ENCODE assay signal across 24 cellular contexts in the genomic region with DNA sequence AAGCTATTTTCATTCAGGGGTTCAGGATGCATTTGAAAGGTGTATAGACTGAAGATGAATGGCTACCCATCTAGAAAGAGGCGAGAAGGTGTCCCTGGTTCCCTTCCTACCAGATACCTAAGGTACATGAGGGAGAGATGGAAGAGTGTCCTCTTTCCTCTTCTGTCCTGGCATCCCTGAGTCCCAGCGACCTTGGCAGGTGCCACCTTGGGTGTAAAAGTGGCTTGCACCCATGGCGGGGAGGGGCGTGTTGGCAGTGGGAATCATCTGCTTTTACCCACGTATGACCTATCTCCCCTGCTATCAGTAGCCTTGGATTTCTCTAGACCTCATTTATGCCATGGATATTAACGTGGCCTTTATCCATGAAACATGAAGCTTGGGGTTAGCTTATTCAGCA.
DNase-seq lines count a peak whose midpoint lies in the region; ATAC-seq, FAIRE-seq and TF ChIP-seq lines count a peak whose summit lies in the region.
"Had no signal": no experiment of that assay in that cellular context is flagged by ENCODE, and none has a peak within 500 bp of the region (broad histone marks: within the 10 kb centered on the region; RNA-seq: fewer than 3 reads in every experiment).

No MANE protein-coding gene starts in this region.

- H3F3A ChIP-seq in GM23338 (replicated peaks; ENCODE audit: low read depth) (no peaks in the 10 kb centered on the region), SU-DHL-6 (ENCODE audit: insufficient read depth) (no peaks in the 10 kb centered on the region)

- H4K20me1 ChIP-seq in GM23338 (replicated peaks; ENCODE audit: insufficient read depth) (no peaks in the 10 kb centered on the region), SU-DHL-6 (ENCODE audit: low read depth, low read length) (no peaks in the 10 kb centered on the region), H1 (replicated peaks in 1 of 2; ENCODE audit: control insufficient read depth in 1 of 2, insufficient read depth in 2 of 2, low read length in 2 of 2) (no peaks in the 10 kb centered on the region)
- H4K20me1 ChIP-seq: BLaER1 treated with 17β-estradiol and CSF1 and Interleukin-3, amounts not matched to agents 10 nM and 100 nM had no signal

- no peak overlapping the region for H2BK5ac ChIP-seq in H1 (ENCODE audit: low read depth, low read length)

- no peak overlapping the region for H3K56ac ChIP-seq in H1 (replicated peaks; ENCODE audit: insufficient read length, low read depth, low read length)

- H4K91ac ChIP-seq in H1 (replicated peaks; ENCODE audit: insufficient read length, low read length), result no peak overlapping the region

- H3K23me2 ChIP-seq in H1 (ENCODE audit: low read depth, low read length), result no peaks in the 10 kb centered on the region

- no peaks in the 10 kb centered on the region for H3K79me2 ChIP-seq in GM23338 (replicated peaks; ENCODE audit: insufficient read depth)
- H3K79me2 ChIP-seq in SU-DHL-6 (ENCODE audit: insufficient read depth, low read length), result no peaks in the 10 kb centered on the region
- no peaks in the 10 kb centered on the region for H3K79me2 ChIP-seq in H1 (ENCODE audit: control insufficient read depth in 1 of 2, insufficient read depth in 2 of 2, low read length in 2 of 2)

- no peak overlapping the region for H4K8ac ChIP-seq in H1 (ENCODE audit: extremely low read depth, insufficient read depth, low read length)

- no peak overlapping the region for H2AK5ac ChIP-seq in H1 (ENCODE audit: low read depth, low read length)

- H3K4me3 ChIP-seq in GM23338, result no peak overlapping the region
- H3K4me3 ChIP-seq in SU-DHL-6 (ENCODE audit: insufficient read depth, low read length, poor library complexity, severe bottlenecking), result no peak overlapping the region
- no peak overlapping the region for H3K4me3 ChIP-seq in H1 (ENCODE audit: extremely low read depth in 1 of 4, insufficient read depth in 2 of 4, low read depth in 3 of 4, low read length in 4 of 4)
- H3K4me3 ChIP-seq in spleen, result no peak overlapping the region
- H3K4me3 ChIP-seq: A549; BLaER1 treated with 17β-estradiol and CSF1 and Interleukin-3, amounts not matched to agents 10 nM and 100 nM; GM12878 had no signal

- intact Hi-C loops in spleen (cut with DNase I; ENCODE audit: low total_unique reads), result no loop called here

- no peak overlapping the region for H3K4ac ChIP-seq in H1 (replicated peaks; ENCODE audit: insufficient read length, low read depth, low read length)

- H3K4me1 Mint-ChIP-seq in GM23338, result peaks cover 11% of the 10 kb centered on the region
- H3K4me1 Mint-ChIP-seq: B cell had no signal

- TF ChIP-seq EP300 in H1 (IDR thresholded peaks at IDR 0.05; ENCODE audit: borderline replicate concordance in 1 of 2, low read depth in 2 of 2, low read length in 2 of 2), result no peak

- H3K4me2 ChIP-seq in GM23338 (no peak overlapping the region), SU-DHL-6 (ENCODE audit: low read depth, low read length, poor library complexity, severe bottlenecking) (no peak overlapping the region), H1 (ENCODE audit: insufficient read depth in 1 of 2, low read depth in 2 of 2, low read length in 2 of 2) (no peak overlapping the region)
- H3K4me2 ChIP-seq: A549 had no signal

- H3K27ac Mint-ChIP-seq in GM23338, result no peak overlapping the region
- H3K27ac Mint-ChIP-seq: B cell; CD4-positive, alpha-beta T cell; CD8-positive, alpha-beta T cell had no signal

- H3K27ac ChIP-seq in GM23338 (ENCODE audit: low read depth) (no peak overlapping the region), SU-DHL-6 (ENCODE audit: low read depth, low read length) (no peak overlapping the region), H1 (ENCODE audit: low read depth, low read length) (no peak overlapping the region), spleen (no peak overlapping the region)
- H3K27ac ChIP-seq: 22Rv1; A549; BLaER1 treated with 17β-estradiol and CSF1 and Interleukin-3, amounts not matched to agents 10 nM and 100 nM; C4-2B had no signal

- H2AFZ ChIP-seq in GM23338 (peak overlapping the region; percentile 18; the same call in 1 of the 2 replicates), SU-DHL-6 (ENCODE audit: low read depth, low read length, severe bottlenecking) (peak overlapping the region; percentile 81), H1 (ENCODE audit: low read length) (peak overlapping the region; percentile 95; the same call in 1 of the 2 replicates)

- peaks cover 3% of the 10 kb centered on the region; the same call in 1 of the 3 replicates for H3K36me3 Mint-ChIP-seq in GM23338 (ENCODE audit: low read depth)
- H3K36me3 Mint-ChIP-seq: CD8-positive, alpha-beta T cell had no signal

- no peak overlapping the region for H3K23ac ChIP-seq in H1 (ENCODE audit: insufficient read length)

- ATAC-seq in GM23338 (no peak), GM21526 (IDR thresholded peaks at IDR 0.05; ENCODE audit: low FRiP score, unreplicated experiment) (no peak)
- ATAC-seq: A549; CD8-positive, alpha-beta T cell; GM12878 had no signal

- H3K9ac ChIP-seq in SU-DHL-6 (ENCODE audit: low read length) (no peak overlapping the region), H1 (replicated peaks in 1 of 4; ENCODE audit: extremely low read depth in 1 of 4, low read depth in 3 of 4, low read length in 3 of 4) (no peak overlapping the region)
- H3K9ac ChIP-seq: BLaER1 treated with 17β-estradiol and CSF1 and Interleukin-3, amounts not matched to agents 10 nM and 100 nM had no signal

- POLR2A ChIA-PET in H1 (lab: Charles Lee; ENCODE audit: partially characterized antibody), result no interaction called here

- no peak overlapping the region for H4K5ac ChIP-seq in H1 (ENCODE audit: insufficient read length, low read depth, low read length)

- no peak overlapping the region for H2BK15ac ChIP-seq in H1 (ENCODE audit: low read length)

- H3K4me3 Mint-ChIP-seq in GM23338, result no peak overlapping the region
- H3K4me3 Mint-ChIP-seq: B cell; CD4-positive, alpha-beta T cell; CD8-positive, alpha-beta T cell had no signal

- H3K36me3 ChIP-seq in GM23338 (ENCODE audit: insufficient read depth) (no peaks in the 10 kb centered on the region), SU-DHL-6 (ENCODE audit: low read length) (no peaks in the 10 kb centered on the region), H1 (ENCODE audit: control insufficient read depth in 2 of 4, insufficient read depth in 4 of 4, low read length in 3 of 4) (no peaks in the 10 kb centered on the region), spleen (no peaks in the 10 kb centered on the region)
- H3K36me3 ChIP-seq: BLaER1 treated with 17β-estradiol and CSF1 and Interleukin-3, amounts not matched to agents 10 nM and 100 nM had no signal

- H2BK120ac ChIP-seq in H1 (replicated peaks; ENCODE audit: low read depth, low read length), result no peak overlapping the region

- no peak for TF ChIP-seq RAD21 in H1 (IDR thresholded peaks at IDR 0.05 in 1 of 2, conservative IDR thresholded peaks at IDR 0.05 in 1 of 2; ENCODE audit: low read depth in 2 of 2, low read length in 2 of 2)

- no peaks in the 10 kb centered on the region for H3K79me1 ChIP-seq in H1 (ENCODE audit: low read depth, low read length)

- H3K14ac ChIP-seq in H1 (ENCODE audit: insufficient read length), result no peak overlapping the region

- FAIRE-seq in H1 (lab: Jason Lieb, UNC), result no peak
- FAIRE-seq: A549, D721Med, G401.6, GM12878, GM12892, GM18507 had no signal

- H2BK12ac ChIP-seq in H1 (ENCODE audit: low read depth, low read length), result no peak overlapping the region

- no peak for TF ChIP-seq CTCF in GM23338 (conservative IDR thresholded peaks at IDR 0.05; ENCODE audit: low read depth in 2 of 2)
- TF ChIP-seq CTCF in SU-DHL-6 (IDR thresholded peaks at IDR 0.05; ENCODE audit: insufficient read depth, low read length, poor library complexity, severe bottlenecking), result no peak
- TF ChIP-seq CTCF in H1 (IDR thresholded peaks at IDR 0.05; ENCODE audit: control extremely low read depth in 1 of 3, insufficient read depth in 1 of 3, low read depth in 1 of 3, low read length in 3 of 3), result no peak
- TF ChIP-seq CTCF in spleen (IDR thresholded peaks at IDR 0.05 in 8 of 11, conservative IDR thresholded peaks at IDR 0.05 in 3 of 11), result no peak

- TF ChIP-seq POLR2A in H1 (IDR thresholded peaks at IDR 0.05; ENCODE audit: control extremely low read depth in 1 of 2, low read depth in 2 of 2, low read length in 2 of 2) (no peak), spleen (IDR thresholded peaks at IDR 0.05) (no peak)

- H3K18ac ChIP-seq in H1 (ENCODE audit: extremely low read depth, low read length), result no peak overlapping the region

- H3K27me3 ChIP-seq in GM23338 (ENCODE audit: insufficient read depth), result no peaks in the 10 kb centered on the region
- no peaks in the 10 kb centered on the region for H3K27me3 ChIP-seq in SU-DHL-6 (ENCODE audit: low read length)
- H3K27me3 ChIP-seq in H1 (replicated peaks in 1 of 4; ENCODE audit: control insufficient read depth in 3 of 4, extremely low read depth in 1 of 4, insufficient read depth in 3 of 4, low read length in 3 of 4), result no peaks in the 10 kb centered on the region
- H3K27me3 ChIP-seq in spleen (replicated peaks in 1 of 7), result no peaks in the 10 kb centered on the region
- H3K27me3 ChIP-seq: BLaER1 treated with 17β-estradiol and CSF1 and Interleukin-3, amounts not matched to agents 10 nM and 100 nM had no signal

- peaks cover 5% of the 10 kb centered on the region; the same call in 2 of the 3 replicates for H3K9me3 Mint-ChIP-seq in GM23338
- H3K9me3 Mint-ChIP-seq: CD4-positive, alpha-beta T cell had no signal

- H3K9me3 ChIP-seq in SU-DHL-6 (ENCODE audit: insufficient read depth, low read length), result no peaks in the 10 kb centered on the region
- H3K9me3 ChIP-seq in H1 (ENCODE audit: insufficient read depth in 2 of 2, low read depth in 1 of 2, low read length in 1 of 2), result no peaks in the 10 kb centered on the region
- H3K9me3 ChIP-seq in spleen, result peaks cover 0 to 12% (median 0%) of the 10 kb centered on the region in 8 donors
- H3K9me3 ChIP-seq: A549, Caco-2 had no signal

- no peak overlapping the region for H2BK20ac ChIP-seq in H1 (ENCODE audit: low read length)

- CTCF ChIA-PET in H1 (lab: Charles Lee; ENCODE audit: partially characterized antibody), result interaction anchor here (1.4 to 1.5 kb wide), 2 partner anchors 14 to 58 kb away, joined by 4 to 6 read pairs; no protein-coding TSS in a partner anchor

- WGBS in H1 (ENCODE audit: extremely low coverage in 1 of 2, insufficient coverage in 1 of 2, insufficient read length in 1 of 2, insufficient replicate concordance in 2 of 2, low coverage in 1 of 2, low lambda C conversion rate in 2 of 2, missing lambda C conversion rate in 1 of 2), 2 experiments, result 94% methylated on average over 6 of the region's 6 CpGs; no CpG with 5 or more reads in 1 of the 2 experiments
- WGBS in spleen, 5 donors, result 82 to 97% (median 92%) methylated on average over 6 of the region's 6 CpGs

- DNase-seq in GM23338 (ENCODE audit: low spot score) (no peak), H1 (ENCODE audit: low read depth in 1 of 2, low spot score in 2 of 2) (no peak), spleen (peak; percentile 33), NCI-H128 (lab: John Stamatoyannopoulos, UW; ENCODE audit: unreplicated experiment) (no peak)
- no peak for DNase-seq in stimulated activated CD4-positive, alpha-beta T cell treated with anti-CD3 and anti-CD28 coated beads, Interleukin-4, amount 100 ng/mL, for 4 hours
- DNase-seq: AML-193; Caco-2; Calu3; CD4-positive, alpha-beta T cell; CD8-positive, alpha-beta T cell; DMS79 treated with DMSO at 0.1 percent for 48 hours; GF-D8 had no signal

- no peaks in the 10 kb centered on the region for H3K27me3 Mint-ChIP-seq in GM23338 (ENCODE audit: insufficient read depth, low read depth, poor library complexity)
- H3K27me3 Mint-ChIP-seq: B cell; CD4-positive, alpha-beta T cell had no signal

- H3K9me2 ChIP-seq in GM23338 (ENCODE audit: insufficient read depth), result no peaks in the 10 kb centered on the region; the same call in 1 of the 2 replicates
- H3K9me2 ChIP-seq in SU-DHL-6 (replicated peaks; ENCODE audit: insufficient read depth, low read length), result no peaks in the 10 kb centered on the region

- H3K4me1 ChIP-seq in GM23338 (ENCODE audit: insufficient read depth), result no peaks in the 10 kb centered on the region
- H3K4me1 ChIP-seq in H1 (replicated peaks in 1 of 4; ENCODE audit: control insufficient read depth in 3 of 4, insufficient read depth in 4 of 4, low read length in 3 of 4), result peaks cover 0 to 3% (median 0%) of the 10 kb centered on the region in 4 experiments; a peak in 1 of 7 replicates
- H3K4me1 ChIP-seq in spleen, result no peaks in the 10 kb centered on the region
- H3K4me1 ChIP-seq: A549, Caco-2 had no signal

Comparison
In these comparisons a context has a peak if more than half of its experiments do, and no peak if none do; other contexts are left out.
1. H2AFZ ChIP-seq: peak in every context shown above with its lines; median percentile 95 in H1; 81 in SU-DHL-6; 18 in GM23338.